In the genomic region with DNA sequence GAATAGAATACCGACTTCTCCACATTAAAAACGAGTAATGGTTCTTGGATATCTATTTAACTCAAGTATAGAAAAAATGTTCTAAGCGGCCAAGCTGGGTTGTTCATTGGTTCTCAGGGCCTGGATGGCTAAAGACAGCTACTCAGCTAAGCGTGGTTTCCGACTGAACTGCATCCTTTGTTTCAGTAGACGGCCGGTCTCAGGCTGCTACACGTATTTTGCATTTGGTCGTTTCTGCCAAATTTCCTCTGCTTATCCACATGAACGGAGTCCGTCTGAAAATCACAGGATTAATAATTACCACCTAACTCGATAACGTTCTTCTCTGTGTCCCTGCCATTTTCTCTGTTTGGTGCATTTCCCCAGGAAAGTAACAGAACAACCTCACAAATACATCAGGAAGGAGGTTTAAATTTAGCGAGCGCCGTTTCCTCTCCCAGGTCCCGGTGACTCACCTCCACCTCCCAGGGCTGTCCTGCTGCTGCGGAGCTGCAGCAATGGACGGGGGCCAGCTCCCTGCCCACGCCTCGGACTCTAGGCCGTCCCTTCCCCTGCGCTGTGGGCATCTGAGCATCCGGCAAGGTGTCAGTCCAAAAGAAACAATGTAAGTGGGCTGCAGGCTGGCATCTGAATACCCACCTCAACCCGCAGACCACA, we compare ENCODE assay signal across 24 cellular contexts. TPM values are rescaled to one million over a fixed set of nuclear protein-coding genes. Genes with fewer than 3 reads are reported as not detected.
DNase-seq lines count a peak whose midpoint lies in the region; ATAC-seq, FAIRE-seq and TF ChIP-seq lines count a peak whose summit lies in the region.
"Had no signal": no experiment of that assay in that cellular context is flagged by ENCODE, and none has a peak within 500 bp of the region (broad histone marks: within the 10 kb centered on the region; RNA-seq: fewer than 3 reads in every experiment).

No MANE protein-coding gene starts in this region.

- no peak for ATAC-seq in Right ventricle myocardium inferior
- ATAC-seq: GM12878; naive thymus-derived CD4-positive, alpha-beta T cell had no signal

- no peaks in the 10 kb centered on the region for H3K9me3 ChIP-seq in left ventricle myocardium inferior (replicated peaks)
- H3K9me3 ChIP-seq: ovary, sigmoid colon had no signal

- no peak for FAIRE-seq in urothelium cell line (lab: Jason Lieb, UNC)
- FAIRE-seq: A204.1, bronchial epithelial cell, GM12878, keratinocyte had no signal

- no peak overlapping the region for H3K27ac ChIP-seq in left ventricle myocardium inferior (replicated peaks)
- H3K27ac ChIP-seq in RWPE1, result no peak overlapping the region
- H3K27ac ChIP-seq: ovary, sigmoid colon had no signal

- H3K36me3 ChIP-seq in left ventricle myocardium inferior, result no peaks in the 10 kb centered on the region
- H3K36me3 ChIP-seq: ovary, sigmoid colon had no signal

- no peak overlapping the region for H3K4me3 ChIP-seq in left ventricle myocardium inferior
- H3K4me3 ChIP-seq: GM12878, ovary, sigmoid colon had no signal

- DNase-seq in Right ventricle myocardium inferior (ENCODE audit: missing footprints), result peak; percentile 46
- DNase-seq in left ventricle myocardium inferior, result no peak
- DNase-seq in RWPE1 (ENCODE audit: low spot score), result peak; percentile 55
- DNase-seq in dermis blood vessel endothelial cell, result peak; percentile 61
- DNase-seq in urothelium cell line (ENCODE audit: low spot score), result peak; percentile 72
- no peak for DNase-seq in RPMI8226
- DNase-seq in T1000 (lab: John Stamatoyannopoulos, UW), result no peak
- DNase-seq in D341Med (ENCODE audit: low spot score), result no peak
- DNase-seq: activated CD4-positive, alpha-beta T cell treated with anti-CD3 and anti-CD28 coated beads, Interleukin-2, amount 10 ng/mL, durations not matched to agents 7 days and 5 days; activated naive CD8-positive, alpha-beta T cell treated with anti-CD3 and anti-CD28 coated beads, Interleukin-2, amount 10 ng/mL, durations not matched to agents 7 days and 5 days; DMS153; foreskin melanocyte; GOT3; mesendoderm; naive thymus-derived CD4-positive, alpha-beta T cell; NCI-H748 treated with DMSO at 0.1 percent for 48 hours; ovary; sigmoid colon; T-helper 1 cell had no signal

- intact Hi-C loops in Right ventricle myocardium inferior (cut with DNase I), result no loop called here
- intact Hi-C loops in left ventricle myocardium inferior (cut with micrococcal nuclease), result no loop called here

- POLR2A ChIA-PET in RWPE1 (lab: Yijun Ruan, JAX; ENCODE audit: low non-redundant PET), result no interaction called here

- TF ChIP-seq CTCF in left ventricle myocardium inferior (IDR thresholded peaks at IDR 0.05; ENCODE audit: borderline replicate concordance), result no peak
- no peak for TF ChIP-seq CTCF in RWPE1 (conservative IDR thresholded peaks at IDR 0.05; ENCODE audit: low read depth)

- peaks cover 94% of the 10 kb centered on the region for H3K27me3 ChIP-seq in left ventricle myocardium inferior (ENCODE audit: low read depth)

- peaks cover 12% of the 10 kb centered on the region for H3K4me1 ChIP-seq in left ventricle myocardium inferior

- CTCF ChIA-PET in RWPE1 (lab: Yijun Ruan, JAX), result interaction anchor here (0.6 kb wide), 2 partner anchors 16 to 85 kb away, joined by 3 to 4 read pairs; no protein-coding TSS in a partner anchor

RNA-seq across cellular contexts. Expression of gene GABRD, which starts 4.3 kb away (rescaled TPM):
- total RNA-seq in Right ventricle myocardium inferior (0.49 TPM), left ventricle myocardium inferior (0.41 TPM), dermis blood vessel endothelial cell (0.33 and 0.51 TPM in 2 replicates)
- total RNA-seq: activated CD4-positive, alpha-beta T cell treated with anti-CD3 and anti-CD28 coated beads, Interleukin-2, amount 10 ng/mL, durations not matched to agents 7 days and 5 days; activated naive CD8-positive, alpha-beta T cell treated with anti-CD3 and anti-CD28 coated beads, Interleukin-2, amount 10 ng/mL, durations not matched to agents 7 days and 5 days; bronchial epithelial cell; epithelial cell of proximal tubule; GM12878; sigmoid colon had no signal

RNA-seq across cellular contexts. Expression of gene CFAP74, which starts 11.3 kb away (rescaled TPM):
- not detected for total RNA-seq in Right ventricle myocardium inferior
- total RNA-seq in left ventricle myocardium inferior, result not detected
- not detected in 2 replicates for total RNA-seq in dermis blood vessel endothelial cell
- total RNA-seq: activated CD4-positive, alpha-beta T cell treated with anti-CD3 and anti-CD28 coated beads, Interleukin-2, amount 10 ng/mL, durations not matched to agents 7 days and 5 days; activated naive CD8-positive, alpha-beta T cell treated with anti-CD3 and anti-CD28 coated beads, Interleukin-2, amount 10 ng/mL, durations not matched to agents 7 days and 5 days; bronchial epithelial cell; epithelial cell of proximal tubule; GM12878; naive thymus-derived CD4-positive, alpha-beta T cell had no signal

RNA-seq across cellular contexts. Expression of gene PRKCZ, which starts 35.4 kb away (rescaled TPM):
- 16.4 TPM for total RNA-seq in Right ventricle myocardium inferior
- total RNA-seq in left ventricle myocardium inferior, result 19.1 TPM
- 20.6 and 22.8 TPM in 2 replicates for total RNA-seq in dermis blood vessel endothelial cell

Comparison
In these comparisons a context has a peak if more than half of its experiments do, and no peak if none do; other contexts are left out.
1. DNase-seq: peak in Right ventricle myocardium inferior (single experiment), RWPE1 (single experiment), dermis blood vessel endothelial cell (single experiment) and urothelium cell line (single experiment); none in left ventricle myocardium inferior (single experiment), RPMI8226 (single experiment), T1000 (single experiment) and D341Med (single experiment).